Comparison of ENCODE assay signal across 9 cellular contexts in genomic region chr5:132473019-132473531, GRCh38. TPM values are rescaled to one million over a fixed set of nuclear protein-coding genes. Genes with fewer than 3 reads are reported as not detected.
A peak's percentile ranks its signal among the peaks of the same experiment; 100 is the strongest.
DNase-seq lines count a peak whose midpoint lies in the region; ATAC-seq and FAIRE-seq lines count a peak whose summit lies in the region.
"Had no signal": no experiment of that assay in that cellular context is flagged by ENCODE, and none has a peak within 500 bp of the region (broad histone marks: within the 10 kb centered on the region; RNA-seq: fewer than 3 reads in every experiment).

No MANE protein-coding gene starts in this region.

- no peaks in the 10 kb centered on the region for H3K79me1 ChIP-seq in mesendoderm (ENCODE audit: low read length)

- no peak overlapping the region for H3K4me3 ChIP-seq in mesendoderm (ENCODE audit: low read length)
- H3K4me3 ChIP-seq: right lobe of liver had no signal

- no peaks in the 10 kb centered on the region for H3K79me2 ChIP-seq in mesendoderm (ENCODE audit: control insufficient read depth, insufficient read depth, low read length)

- H4K8ac ChIP-seq in mesendoderm (ENCODE audit: low read depth, low read length): no peak overlapping the region

- H2BK15ac ChIP-seq in mesendoderm (replicated peaks; ENCODE audit: low read depth): no peak overlapping the region

- FAIRE-seq in frontal cortex (lab: Jason Lieb, UNC): no peak

- H3K9ac ChIP-seq in mesendoderm (ENCODE audit: low read length): no peak overlapping the region

- POLR2A ChIA-PET in activated CD4-positive, alpha-beta T cell treated with anti-CD3 and anti-CD28 coated beads, Interleukin-2, amount 10 ng/mL, durations not matched to agents 7 days and 5 days (lab: Charles Lee): interaction anchor here (0.6 to 1.4 kb wide), 3 partner anchors 46 to 47 kb away, joined by 3 to 10 read pairs (median 3); no protein-coding TSS in a partner anchor

- H2BK5ac ChIP-seq in mesendoderm (ENCODE audit: low read length): no peak overlapping the region

- H3K9me3 Mint-ChIP-seq in activated CD4-positive, alpha-beta T cell treated with anti-CD3 and anti-CD28 coated beads, Interleukin-2, amount 10 ng/mL, durations not matched to agents 7 days and 5 days: no peaks in the 10 kb centered on the region

- H2AK5ac ChIP-seq in mesendoderm (ENCODE audit: low read length): no peak overlapping the region

- H3K4me3 Mint-ChIP-seq in activated CD4-positive, alpha-beta T cell treated with anti-CD3 and anti-CD28 coated beads, Interleukin-2, amount 10 ng/mL, durations not matched to agents 7 days and 5 days: peak overlapping the region; percentile 31

- peaks cover 52% of the 10 kb centered on the region for H3K36me3 Mint-ChIP-seq in activated CD4-positive, alpha-beta T cell treated with anti-CD3 and anti-CD28 coated beads, Interleukin-2, amount 10 ng/mL, durations not matched to agents 7 days and 5 days (ENCODE audit: low read depth)

- no peak overlapping the region for H3K4me2 ChIP-seq in mesendoderm (ENCODE audit: low read length)

- no peak overlapping the region for H4K5ac ChIP-seq in mesendoderm (ENCODE audit: low read length)

- no peak overlapping the region for H3K27ac ChIP-seq in mesendoderm (ENCODE audit: low read depth, low read length)

- peaks cover 87% of the 10 kb centered on the region for H3K4me1 Mint-ChIP-seq in activated CD4-positive, alpha-beta T cell treated with anti-CD3 and anti-CD28 coated beads, Interleukin-2, amount 10 ng/mL, durations not matched to agents 7 days and 5 days

- H2BK120ac ChIP-seq in mesendoderm (ENCODE audit: low read depth, low read length): no peak overlapping the region

- CTCF ChIA-PET in activated CD4-positive, alpha-beta T cell treated with anti-CD3 and anti-CD28 coated beads, Interleukin-2, amount 10 ng/mL, durations not matched to agents 7 days and 5 days (lab: Charles Lee): interaction anchor here (0.7 to 8.3 kb wide), 16 partner anchors 9 to 347 kb away, joined by 3 to 62 read pairs (median 6); partner anchors contain the start of gene IRF1

- H3K4me1 ChIP-seq in mesendoderm (ENCODE audit: control insufficient read depth, low read depth, low read length): peaks cover 7% of the 10 kb centered on the region

- no CpG with 5 or more reads among the region's 8 CpGs for WGBS in mesendoderm (ENCODE audit: extremely low coverage, insufficient coverage, low lambda C conversion rate)

- peak overlapping the region; percentile 92 for H3K27ac Mint-ChIP-seq in activated CD4-positive, alpha-beta T cell treated with anti-CD3 and anti-CD28 coated beads, Interleukin-2, amount 10 ng/mL, durations not matched to agents 7 days and 5 days

- no peak overlapping the region for H3K56ac ChIP-seq in mesendoderm (ENCODE audit: low read length)

- H3K4ac ChIP-seq in mesendoderm (ENCODE audit: low read depth, low read length): no peak overlapping the region

- no peak overlapping the region for H3K23ac ChIP-seq in mesendoderm (ENCODE audit: low read length)

- no peak overlapping the region for H3K18ac ChIP-seq in mesendoderm (ENCODE audit: low read length)

- ATAC-seq in GM18873 (IDR thresholded peaks at IDR 0.05; ENCODE audit: low FRiP score, unreplicated experiment) (peak; percentile 75), HG02981 (IDR thresholded peaks at IDR 0.05; ENCODE audit: unreplicated experiment) (peak; percentile 87)

- no peaks in the 10 kb centered on the region for H3K36me3 ChIP-seq in mesendoderm (ENCODE audit: control insufficient read depth, insufficient read depth, low read length)
- H3K36me3 ChIP-seq: right lobe of liver had no signal

- H3K27me3 ChIP-seq in mesendoderm (ENCODE audit: insufficient read depth, low read length, poor library complexity): no peaks in the 10 kb centered on the region
- H3K27me3 ChIP-seq: right lobe of liver had no signal

- no peaks in the 10 kb centered on the region for H3K27me3 Mint-ChIP-seq in activated CD4-positive, alpha-beta T cell treated with anti-CD3 and anti-CD28 coated beads, Interleukin-2, amount 10 ng/mL, durations not matched to agents 7 days and 5 days

- peak; percentile 92 for DNase-seq in activated CD4-positive, alpha-beta T cell treated with anti-CD3 and anti-CD28 coated beads, Interleukin-2, amount 10 ng/mL, durations not matched to agents 7 days and 5 days
- DNase-seq in mesenteric fat pad (ENCODE audit: low spot score) (peak; percentile 45), frontal cortex (ENCODE audit: low spot score in 2 of 2) (no peak), Kasumi-1 (lab: John Stamatoyannopoulos, UW) (no peak), mesendoderm (no peak), iPS-NIHi11 (ENCODE audit: low spot score) (no peak)
- DNase-seq: right lobe of liver had no signal

RNA-seq across cellular contexts. Expression of gene IRF1, which starts 17.5 kb away (rescaled TPM):
- total RNA-seq in activated CD4-positive, alpha-beta T cell treated with anti-CD3 and anti-CD28 coated beads, Interleukin-2, amount 10 ng/mL, durations not matched to agents 7 days and 5 days: 100 to 1,000 TPM; 289 to 302 TPM
- total RNA-seq in mesenteric fat pad (61.1 TPM), frontal cortex (1.2 TPM)
- polyA plus RNA-seq in mesendoderm (2013, experiment 1 of 2): 4.5 TPM
- 4.1 TPM for polyA plus RNA-seq in mesendoderm (2013, experiment 2 of 2)

Comparison
In these comparisons a context has a peak if more than half of its experiments do, and no peak if none do; other contexts are left out.
1. DNase-seq: peak in activated CD4-positive, alpha-beta T cell treated with anti-CD3 and anti-CD28 coated beads, Interleukin-2, amount 10 ng/mL, durations not matched to agents 7 days and 5 days (single experiment) and mesenteric fat pad (single experiment); none in frontal cortex (0 of 2), Kasumi-1 (0 of 2), mesendoderm (single experiment) and iPS-NIHi11 (single experiment).
2. RNA of gene IRF1, which starts 17.5 kb away (total RNA-seq): 289 to 302 TPM in activated CD4-positive, alpha-beta T cell treated with anti-CD3 and anti-CD28 coated beads, Interleukin-2, amount 10 ng/mL, durations not matched to agents 7 days and 5 days and 61.1 TPM in mesenteric fat pad (single experiment); 1.2 TPM in frontal cortex (single experiment); every median in the first group is over 10 times any median in the second.